In the genomic region with DNA sequence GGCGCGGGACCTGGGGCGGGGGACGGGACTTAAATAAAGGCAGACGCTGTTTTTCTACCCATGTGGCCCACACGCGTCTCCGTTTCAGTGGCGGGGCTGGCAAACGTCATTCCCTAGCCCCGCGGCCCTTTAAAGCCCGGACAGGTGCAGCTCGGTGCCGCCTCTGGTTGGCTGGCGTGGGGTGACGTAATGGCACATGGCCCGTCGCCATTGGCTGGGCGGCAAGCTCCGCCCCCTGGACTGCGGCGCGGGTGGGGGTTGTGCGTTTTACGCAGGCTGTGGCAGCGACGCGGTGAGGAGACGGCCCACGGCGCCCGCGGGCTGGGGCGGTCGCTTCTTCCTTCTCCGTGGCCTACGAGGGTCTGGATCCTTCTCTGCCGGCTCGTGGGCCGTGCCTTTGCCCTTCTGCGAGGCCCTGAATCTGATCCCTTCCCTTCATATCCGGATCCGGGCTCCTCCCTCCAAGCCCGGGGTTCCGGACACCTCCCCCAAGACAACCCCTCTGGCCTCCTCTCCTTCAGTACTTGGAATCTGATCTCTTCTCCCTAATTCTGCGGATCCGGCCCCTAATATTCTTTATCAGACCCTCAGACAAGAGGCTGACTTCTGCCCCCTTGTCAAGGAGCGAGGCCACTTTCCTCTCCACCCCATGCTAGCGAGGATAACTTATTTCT, we compare ENCODE assay signal across 1 cellular context.
TF ChIP-seq lines count a peak whose summit lies in the region.

A gene with protein sequence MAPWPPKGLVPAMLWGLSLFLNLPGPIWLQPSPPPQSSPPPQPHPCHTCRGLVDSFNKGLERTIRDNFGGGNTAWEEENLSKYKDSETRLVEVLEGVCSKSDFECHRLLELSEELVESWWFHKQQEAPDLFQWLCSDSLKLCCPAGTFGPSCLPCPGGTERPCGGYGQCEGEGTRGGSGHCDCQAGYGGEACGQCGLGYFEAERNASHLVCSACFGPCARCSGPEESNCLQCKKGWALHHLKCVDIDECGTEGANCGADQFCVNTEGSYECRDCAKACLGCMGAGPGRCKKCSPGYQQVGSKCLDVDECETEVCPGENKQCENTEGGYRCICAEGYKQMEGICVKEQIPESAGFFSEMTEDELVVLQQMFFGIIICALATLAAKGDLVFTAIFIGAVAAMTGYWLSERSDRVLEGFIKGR (plus strand): TSS at position 274 of the 674 bp plus-strand sequence. CDS start 605 bp downstream, outside the sequence.

TF ChIP-seq in HepG2, 621 proteins besides CTCF, POLR2A, EP300 and RAD21 (continued from another document and continues in another):
- TF ChIP-seq, protein P1, sequence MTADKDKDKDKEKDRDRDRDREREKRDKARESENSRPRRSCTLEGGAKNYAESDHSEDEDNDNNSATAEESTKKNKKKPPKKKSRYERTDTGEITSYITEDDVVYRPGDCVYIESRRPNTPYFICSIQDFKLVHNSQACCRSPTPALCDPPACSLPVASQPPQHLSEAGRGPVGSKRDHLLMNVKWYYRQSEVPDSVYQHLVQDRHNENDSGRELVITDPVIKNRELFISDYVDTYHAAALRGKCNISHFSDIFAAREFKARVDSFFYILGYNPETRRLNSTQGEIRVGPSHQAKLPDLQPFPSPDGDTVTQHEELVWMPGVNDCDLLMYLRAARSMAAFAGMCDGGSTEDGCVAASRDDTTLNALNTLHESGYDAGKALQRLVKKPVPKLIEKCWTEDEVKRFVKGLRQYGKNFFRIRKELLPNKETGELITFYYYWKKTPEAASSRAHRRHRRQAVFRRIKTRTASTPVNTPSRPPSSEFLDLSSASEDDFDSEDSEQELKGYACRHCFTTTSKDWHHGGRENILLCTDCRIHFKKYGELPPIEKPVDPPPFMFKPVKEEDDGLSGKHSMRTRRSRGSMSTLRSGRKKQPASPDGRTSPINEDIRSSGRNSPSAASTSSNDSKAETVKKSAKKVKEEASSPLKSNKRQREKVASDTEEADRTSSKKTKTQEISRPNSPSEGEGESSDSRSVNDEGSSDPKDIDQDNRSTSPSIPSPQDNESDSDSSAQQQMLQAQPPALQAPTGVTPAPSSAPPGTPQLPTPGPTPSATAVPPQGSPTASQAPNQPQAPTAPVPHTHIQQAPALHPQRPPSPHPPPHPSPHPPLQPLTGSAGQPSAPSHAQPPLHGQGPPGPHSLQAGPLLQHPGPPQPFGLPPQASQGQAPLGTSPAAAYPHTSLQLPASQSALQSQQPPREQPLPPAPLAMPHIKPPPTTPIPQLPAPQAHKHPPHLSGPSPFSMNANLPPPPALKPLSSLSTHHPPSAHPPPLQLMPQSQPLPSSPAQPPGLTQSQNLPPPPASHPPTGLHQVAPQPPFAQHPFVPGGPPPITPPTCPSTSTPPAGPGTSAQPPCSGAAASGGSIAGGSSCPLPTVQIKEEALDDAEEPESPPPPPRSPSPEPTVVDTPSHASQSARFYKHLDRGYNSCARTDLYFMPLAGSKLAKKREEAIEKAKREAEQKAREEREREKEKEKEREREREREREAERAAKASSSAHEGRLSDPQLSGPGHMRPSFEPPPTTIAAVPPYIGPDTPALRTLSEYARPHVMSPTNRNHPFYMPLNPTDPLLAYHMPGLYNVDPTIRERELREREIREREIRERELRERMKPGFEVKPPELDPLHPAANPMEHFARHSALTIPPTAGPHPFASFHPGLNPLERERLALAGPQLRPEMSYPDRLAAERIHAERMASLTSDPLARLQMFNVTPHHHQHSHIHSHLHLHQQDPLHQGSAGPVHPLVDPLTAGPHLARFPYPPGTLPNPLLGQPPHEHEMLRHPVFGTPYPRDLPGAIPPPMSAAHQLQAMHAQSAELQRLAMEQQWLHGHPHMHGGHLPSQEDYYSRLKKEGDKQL (CRISPR knock-in tag; IDR thresholded peaks at IDR 0.05; ENCODE audit: low read depth) = no peak
- TF ChIP-seq ZNF772 (CRISPR knock-in tag; IDR thresholded peaks at IDR 0.05) = no peak
- TF ChIP-seq ZNF44 (CRISPR knock-in tag; IDR thresholded peaks at IDR 0.05) = no peak
- no peak for TF ChIP-seq ZNF180 (CRISPR knock-in tag; IDR thresholded peaks at IDR 0.05; ENCODE audit: borderline replicate concordance, low read depth)
- TF ChIP-seq PAX8 (CRISPR knock-in tag; IDR thresholded peaks at IDR 0.05; ENCODE audit: borderline replicate concordance) = no peak; the same call in 1 of the 2 replicates
- no peak for TF ChIP-seq WIZ (CRISPR knock-in tag; IDR thresholded peaks at IDR 0.05)
- no peak for TF ChIP-seq ZFP82 (CRISPR knock-in tag; IDR thresholded peaks at IDR 0.05; ENCODE audit: borderline replicate concordance)
- TF ChIP-seq KMT2B (CRISPR knock-in tag; IDR thresholded peaks at IDR 0.05) = peak; percentile 73
- no peak for TF ChIP-seq ZNF788 (CRISPR knock-in tag; IDR thresholded peaks at IDR 0.05; ENCODE audit: borderline replicate concordance)
- TF ChIP-seq, protein P2, sequence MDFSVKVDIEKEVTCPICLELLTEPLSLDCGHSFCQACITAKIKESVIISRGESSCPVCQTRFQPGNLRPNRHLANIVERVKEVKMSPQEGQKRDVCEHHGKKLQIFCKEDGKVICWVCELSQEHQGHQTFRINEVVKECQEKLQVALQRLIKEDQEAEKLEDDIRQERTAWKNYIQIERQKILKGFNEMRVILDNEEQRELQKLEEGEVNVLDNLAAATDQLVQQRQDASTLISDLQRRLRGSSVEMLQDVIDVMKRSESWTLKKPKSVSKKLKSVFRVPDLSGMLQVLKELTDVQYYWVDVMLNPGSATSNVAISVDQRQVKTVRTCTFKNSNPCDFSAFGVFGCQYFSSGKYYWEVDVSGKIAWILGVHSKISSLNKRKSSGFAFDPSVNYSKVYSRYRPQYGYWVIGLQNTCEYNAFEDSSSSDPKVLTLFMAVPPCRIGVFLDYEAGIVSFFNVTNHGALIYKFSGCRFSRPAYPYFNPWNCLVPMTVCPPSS (IDR thresholded peaks at IDR 0.05) = no peak
- TF ChIP-seq, protein P3, sequence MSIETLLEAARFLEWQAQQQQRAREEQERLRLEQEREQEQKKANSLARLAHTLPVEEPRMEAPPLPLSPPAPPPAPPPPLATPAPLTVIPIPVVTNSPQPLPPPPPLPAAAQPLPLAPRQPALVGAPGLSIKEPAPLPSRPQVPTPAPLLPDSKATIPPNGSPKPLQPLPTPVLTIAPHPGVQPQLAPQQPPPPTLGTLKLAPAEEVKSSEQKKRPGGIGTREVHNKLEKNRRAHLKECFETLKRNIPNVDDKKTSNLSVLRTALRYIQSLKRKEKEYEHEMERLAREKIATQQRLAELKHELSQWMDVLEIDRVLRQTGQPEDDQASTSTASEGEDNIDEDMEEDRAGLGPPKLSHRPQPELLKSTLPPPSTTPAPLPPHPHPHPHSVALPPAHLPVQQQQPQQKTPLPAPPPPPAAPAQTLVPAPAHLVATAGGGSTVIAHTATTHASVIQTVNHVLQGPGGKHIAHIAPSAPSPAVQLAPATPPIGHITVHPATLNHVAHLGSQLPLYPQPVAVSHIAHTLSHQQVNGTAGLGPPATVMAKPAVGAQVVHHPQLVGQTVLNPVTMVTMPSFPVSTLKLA (IDR thresholded peaks at IDR 0.05) = peak; percentile 75
- TF ChIP-seq RFX3 (CRISPR knock-in tag; IDR thresholded peaks at IDR 0.05) = no peak
- TF ChIP-seq ZNF768 (CRISPR knock-in tag; IDR thresholded peaks at IDR 0.05) = 0 out of 2 replicates have a peak, but pooled peaks have one; percentile 29
- TF ChIP-seq ZNF746 (CRISPR knock-in tag; IDR thresholded peaks at IDR 0.05) = no peak
- TF ChIP-seq, protein P4, sequence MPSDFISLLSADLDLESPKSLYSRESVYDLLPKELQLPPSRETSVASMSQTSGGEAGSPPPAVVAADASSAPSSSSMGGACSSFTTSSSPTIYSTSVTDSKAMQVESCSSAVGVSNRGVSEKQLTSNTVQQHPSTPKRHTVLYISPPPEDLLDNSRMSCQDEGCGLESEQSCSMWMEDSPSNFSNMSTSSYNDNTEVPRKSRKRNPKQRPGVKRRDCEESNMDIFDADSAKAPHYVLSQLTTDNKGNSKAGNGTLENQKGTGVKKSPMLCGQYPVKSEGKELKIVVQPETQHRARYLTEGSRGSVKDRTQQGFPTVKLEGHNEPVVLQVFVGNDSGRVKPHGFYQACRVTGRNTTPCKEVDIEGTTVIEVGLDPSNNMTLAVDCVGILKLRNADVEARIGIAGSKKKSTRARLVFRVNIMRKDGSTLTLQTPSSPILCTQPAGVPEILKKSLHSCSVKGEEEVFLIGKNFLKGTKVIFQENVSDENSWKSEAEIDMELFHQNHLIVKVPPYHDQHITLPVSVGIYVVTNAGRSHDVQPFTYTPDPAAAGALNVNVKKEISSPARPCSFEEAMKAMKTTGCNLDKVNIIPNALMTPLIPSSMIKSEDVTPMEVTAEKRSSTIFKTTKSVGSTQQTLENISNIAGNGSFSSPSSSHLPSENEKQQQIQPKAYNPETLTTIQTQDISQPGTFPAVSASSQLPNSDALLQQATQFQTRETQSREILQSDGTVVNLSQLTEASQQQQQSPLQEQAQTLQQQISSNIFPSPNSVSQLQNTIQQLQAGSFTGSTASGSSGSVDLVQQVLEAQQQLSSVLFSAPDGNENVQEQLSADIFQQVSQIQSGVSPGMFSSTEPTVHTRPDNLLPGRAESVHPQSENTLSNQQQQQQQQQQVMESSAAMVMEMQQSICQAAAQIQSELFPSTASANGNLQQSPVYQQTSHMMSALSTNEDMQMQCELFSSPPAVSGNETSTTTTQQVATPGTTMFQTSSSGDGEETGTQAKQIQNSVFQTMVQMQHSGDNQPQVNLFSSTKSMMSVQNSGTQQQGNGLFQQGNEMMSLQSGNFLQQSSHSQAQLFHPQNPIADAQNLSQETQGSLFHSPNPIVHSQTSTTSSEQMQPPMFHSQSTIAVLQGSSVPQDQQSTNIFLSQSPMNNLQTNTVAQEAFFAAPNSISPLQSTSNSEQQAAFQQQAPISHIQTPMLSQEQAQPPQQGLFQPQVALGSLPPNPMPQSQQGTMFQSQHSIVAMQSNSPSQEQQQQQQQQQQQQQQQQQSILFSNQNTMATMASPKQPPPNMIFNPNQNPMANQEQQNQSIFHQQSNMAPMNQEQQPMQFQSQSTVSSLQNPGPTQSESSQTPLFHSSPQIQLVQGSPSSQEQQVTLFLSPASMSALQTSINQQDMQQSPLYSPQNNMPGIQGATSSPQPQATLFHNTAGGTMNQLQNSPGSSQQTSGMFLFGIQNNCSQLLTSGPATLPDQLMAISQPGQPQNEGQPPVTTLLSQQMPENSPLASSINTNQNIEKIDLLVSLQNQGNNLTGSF (CRISPR knock-in tag; IDR thresholded peaks at IDR 0.05) = peak; percentile 79
- TF ChIP-seq KDM6A (CRISPR knock-in tag; IDR thresholded peaks at IDR 0.05; ENCODE audit: low read depth) = no peak
- TF ChIP-seq NR1H2 (CRISPR knock-in tag; IDR thresholded peaks at IDR 0.05; ENCODE audit: borderline replicate concordance, low read depth) = 0 out of 2 replicates have a peak, but pooled peaks have one; percentile 11
- TF ChIP-seq, protein P5, sequence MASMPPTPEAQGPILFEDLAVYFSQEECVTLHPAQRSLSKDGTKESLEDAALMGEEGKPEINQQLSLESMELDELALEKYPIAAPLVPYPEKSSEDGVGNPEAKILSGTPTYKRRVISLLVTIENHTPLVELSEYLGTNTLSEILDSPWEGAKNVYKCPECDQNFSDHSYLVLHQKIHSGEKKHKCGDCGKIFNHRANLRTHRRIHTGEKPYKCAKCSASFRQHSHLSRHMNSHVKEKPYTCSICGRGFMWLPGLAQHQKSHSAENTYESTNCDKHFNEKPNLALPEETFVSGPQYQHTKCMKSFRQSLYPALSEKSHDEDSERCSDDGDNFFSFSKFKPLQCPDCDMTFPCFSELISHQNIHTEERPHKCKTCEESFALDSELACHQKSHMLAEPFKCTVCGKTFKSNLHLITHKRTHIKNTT (CRISPR knock-in tag; IDR thresholded peaks at IDR 0.05) = no peak
- TF ChIP-seq ZNF543 (CRISPR knock-in tag; IDR thresholded peaks at IDR 0.05) = peak; percentile 13; the same call in 1 of the 2 replicates
- no peak for TF ChIP-seq ZSCAN29 (CRISPR knock-in tag; conservative IDR thresholded peaks at IDR 0.05)
- TF ChIP-seq ONECUT2 (CRISPR knock-in tag; IDR thresholded peaks at IDR 0.05) = peak; percentile 8; the same call in 1 of the 2 replicates
- TF ChIP-seq, protein P6, sequence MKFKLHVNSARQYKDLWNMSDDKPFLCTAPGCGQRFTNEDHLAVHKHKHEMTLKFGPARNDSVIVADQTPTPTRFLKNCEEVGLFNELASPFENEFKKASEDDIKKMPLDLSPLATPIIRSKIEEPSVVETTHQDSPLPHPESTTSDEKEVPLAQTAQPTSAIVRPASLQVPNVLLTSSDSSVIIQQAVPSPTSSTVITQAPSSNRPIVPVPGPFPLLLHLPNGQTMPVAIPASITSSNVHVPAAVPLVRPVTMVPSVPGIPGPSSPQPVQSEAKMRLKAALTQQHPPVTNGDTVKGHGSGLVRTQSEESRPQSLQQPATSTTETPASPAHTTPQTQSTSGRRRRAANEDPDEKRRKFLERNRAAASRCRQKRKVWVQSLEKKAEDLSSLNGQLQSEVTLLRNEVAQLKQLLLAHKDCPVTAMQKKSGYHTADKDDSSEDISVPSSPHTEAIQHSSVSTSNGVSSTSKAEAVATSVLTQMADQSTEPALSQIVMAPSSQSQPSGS (CRISPR knock-in tag; IDR thresholded peaks at IDR 0.05) = peak; percentile 96
- no peak for TF ChIP-seq ZNF510 (CRISPR knock-in tag; IDR thresholded peaks at IDR 0.05; ENCODE audit: low read depth)
- TF ChIP-seq ZNF232 (CRISPR knock-in tag; IDR thresholded peaks at IDR 0.05; ENCODE audit: borderline replicate concordance) = peak; percentile 88; the same call in 1 of the 2 replicates
- no peak for TF ChIP-seq JUNB (CRISPR knock-in tag; IDR thresholded peaks at IDR 0.05; ENCODE audit: borderline replicate concordance)
- peak; percentile 49; the same call in 1 of the 2 replicates for TF ChIP-seq PITX1 (CRISPR knock-in tag; IDR thresholded peaks at IDR 0.05)
- TF ChIP-seq ZNF569 (CRISPR knock-in tag; IDR thresholded peaks at IDR 0.05; ENCODE audit: borderline replicate concordance) = no peak
- no peak; the same call in 1 of the 2 replicates for TF ChIP-seq RXRA (CRISPR knock-in tag; IDR thresholded peaks at IDR 0.05)
- peak; percentile 81; the same call in 1 of the 2 replicates for TF ChIP-seq DMAP1 (CRISPR knock-in tag; IDR thresholded peaks at IDR 0.05)
- TF ChIP-seq SRY (CRISPR knock-in tag; IDR thresholded peaks at IDR 0.05) = no peak; the same call in 1 of the 2 replicates
- TF ChIP-seq ARNT (IDR thresholded peaks at IDR 0.05) = no peak
- TF ChIP-seq ETV5 (CRISPR knock-in tag; IDR thresholded peaks at IDR 0.05; ENCODE audit: borderline replicate concordance) = peak; percentile 47; the same call in 1 of the 2 replicates
- no peak for TF ChIP-seq TRIM24 (CRISPR knock-in tag; IDR thresholded peaks at IDR 0.05)
- TF ChIP-seq, protein P7, sequence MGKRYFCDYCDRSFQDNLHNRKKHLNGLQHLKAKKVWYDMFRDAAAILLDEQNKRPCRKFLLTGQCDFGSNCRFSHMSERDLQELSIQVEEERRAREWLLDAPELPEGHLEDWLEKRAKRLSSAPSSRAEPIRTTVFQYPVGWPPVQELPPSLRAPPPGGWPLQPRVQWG (CRISPR knock-in tag; IDR thresholded peaks at IDR 0.05; ENCODE audit: borderline replicate concordance, low read depth) = no peak
- no peak for TF ChIP-seq ISX (CRISPR knock-in tag; conservative IDR thresholded peaks at IDR 0.05)
- no peak for TF ChIP-seq REL (CRISPR knock-in tag; conservative IDR thresholded peaks at IDR 0.05)
- TF ChIP-seq HDAC1 (CRISPR knock-in tag; IDR thresholded peaks at IDR 0.05) = peak; percentile 69
- no peak for TF ChIP-seq FOXK2 (IDR thresholded peaks at IDR 0.05)
- TF ChIP-seq HOXA9 (CRISPR knock-in tag; IDR thresholded peaks at IDR 0.05; ENCODE audit: borderline replicate concordance) = no peak
- TF ChIP-seq RFXAP (CRISPR knock-in tag; IDR thresholded peaks at IDR 0.05; ENCODE audit: borderline replicate concordance) = peak; percentile 89; the same call in 1 of the 2 replicates
- TF ChIP-seq PHF8 (CRISPR knock-in tag; IDR thresholded peaks at IDR 0.05) = peak; percentile 55
- 0 out of 2 replicates have a peak, but pooled peaks have one; percentile 12 for TF ChIP-seq ZNF777 (CRISPR knock-in tag; IDR thresholded peaks at IDR 0.05)
- TF ChIP-seq GATA4 (IDR thresholded peaks at IDR 0.05; ENCODE audit: borderline replicate concordance, low read depth) = no peak
- TF ChIP-seq NKX3-1 (CRISPR knock-in tag; IDR thresholded peaks at IDR 0.05) = peak; percentile 79; the same call in 1 of the 2 replicates
